In genomic region chr21:42040411-42041180, GRCh38 we compare ENCODE assay signal across 10 cellular contexts. TPM values are rescaled to one million over a fixed set of nuclear protein-coding genes. Genes with fewer than 3 reads are reported as not detected.
DNase-seq lines count a peak whose midpoint lies in the region; ATAC-seq and TF ChIP-seq lines count a peak whose summit lies in the region.
"Had no signal": no experiment of that assay in that cellular context is flagged by ENCODE, and none has a peak within 500 bp of the region (broad histone marks: within the 10 kb centered on the region; RNA-seq: fewer than 3 reads in every experiment).

No MANE protein-coding gene starts in this region.

- no peaks in the 10 kb centered on the region for H3K36me3 Mint-ChIP-seq in T-helper 17 cell (ENCODE audit: low read depth)
- H3K36me3 Mint-ChIP-seq: activated naive CD8-positive, alpha-beta T cell treated with anti-CD3 and anti-CD28 coated beads, Interleukin-2, amount 10 ng/mL, durations not matched to agents 7 days and 5 days; naive thymus-derived CD8-positive, alpha-beta T cell had no signal

- H3K27me3 Mint-ChIP-seq in T-helper 17 cell, result no peaks in the 10 kb centered on the region
- H3K27me3 Mint-ChIP-seq: naive thymus-derived CD8-positive, alpha-beta T cell had no signal

- H3K4me1 Mint-ChIP-seq in T-helper 17 cell, result peaks cover 16% of the 10 kb centered on the region

- peaks cover 0 to 19% (median 10%) of the 10 kb centered on the region in 4 donors for H3K4me1 ChIP-seq in sigmoid colon

- H3K27ac Mint-ChIP-seq in T-helper 17 cell, result peak overlapping the region; percentile 67
- H3K27ac Mint-ChIP-seq: activated naive CD8-positive, alpha-beta T cell treated with anti-CD3 and anti-CD28 coated beads, Interleukin-2, amount 10 ng/mL, durations not matched to agents 7 days and 5 days had no signal

- intact Hi-C loops in sigmoid colon (cut with DNase I), result no loop called here

- no peaks in the 10 kb centered on the region for H3K9me3 ChIP-seq in T-helper 17 cell (ENCODE audit: control insufficient read depth, low read length, poor library complexity, severe bottlenecking)
- H3K9me3 ChIP-seq in sigmoid colon, result no peaks in the 10 kb centered on the region

- 88 to 90% methylated on average over 18 of the region's 18 CpGs for WGBS in sigmoid colon, 2 donors

- TF ChIP-seq CTCF in foreskin fibroblast (IDR thresholded peaks at IDR 0.05; ENCODE audit: low read depth, low read length) (no peak), sigmoid colon (IDR thresholded peaks at IDR 0.05) (no peak)

- H3K36me3 ChIP-seq in sigmoid colon, result no peaks in the 10 kb centered on the region

- H3K4me3 Mint-ChIP-seq in T-helper 17 cell, result no peak overlapping the region
- H3K4me3 Mint-ChIP-seq: activated naive CD8-positive, alpha-beta T cell treated with anti-CD3 and anti-CD28 coated beads, Interleukin-2, amount 10 ng/mL, durations not matched to agents 7 days and 5 days; naive thymus-derived CD8-positive, alpha-beta T cell had no signal

- no peaks in the 10 kb centered on the region for H3K27me3 ChIP-seq in sigmoid colon

- ATAC-seq in T-helper 17 cell (no peak), GM18909 (IDR thresholded peaks at IDR 0.05; ENCODE audit: poor library complexity, unreplicated experiment) (no peak), HG02870 (IDR thresholded peaks at IDR 0.05; ENCODE audit: unreplicated experiment) (no peak)
- ATAC-seq: naive thymus-derived CD8-positive, alpha-beta T cell had no signal

- no peak for TF ChIP-seq EP300 in sigmoid colon (IDR thresholded peaks at IDR 0.05)

- H3K4me3 ChIP-seq in foreskin fibroblast (ENCODE audit: low read depth in 1 of 2, low read length in 2 of 2) (no peak overlapping the region), sigmoid colon (no peak overlapping the region)

- DNase-seq in Daoy (ENCODE audit: low read depth), result peak; percentile 99
- DNase-seq in T-helper 17 cell, result no peak
- DNase-seq in foreskin fibroblast, result peak; percentile 99
- DNase-seq in sigmoid colon, result peak; percentile 74
- DNase-seq in hippocampal formation (lab: John Stamatoyannopoulos, UW), result no peak
- no peak for DNase-seq in stimulated activated CD4-positive, alpha-beta T cell treated with anti-CD3 and anti-CD28 coated beads, Interleukin-4, amount 100 ng/mL, for 1 hour
- DNase-seq: activated naive CD8-positive, alpha-beta T cell treated with anti-CD3 and anti-CD28 coated beads, Interleukin-2, amount 10 ng/mL, durations not matched to agents 7 days and 5 days had no signal

- TF ChIP-seq POLR2A in sigmoid colon (IDR thresholded peaks at IDR 0.05), result no peak

- peak overlapping the region in 2 of 4 donors; percentile 21 to 73 for H3K27ac ChIP-seq in sigmoid colon

RNA-seq across cellular contexts. Expression of gene ZBTB21, which starts 30.4 kb away (rescaled TPM):
- 16.9 and 17.7 TPM in 2 replicates for total RNA-seq in Daoy (2014; rRNA removed; shearing (Covaris generic))
- total RNA-seq in T-helper 17 cell (100 to 1,000 TPM; 110 to 118 TPM), sigmoid colon (10 to 100 TPM in 1 of 4 donors, 1 to 10 TPM in 3; 6.9 to 14.7 (median 7.7) TPM)
- 1 to 10 TPM; 1.8 to 2.9 (median 2.8) TPM for polyA plus RNA-seq in sigmoid colon

RNA-seq across cellular contexts. Expression of gene UMODL1, which starts 30.5 kb away (rescaled TPM):
- total RNA-seq in Daoy (2014; rRNA removed; shearing (Covaris generic)), result 0.24 and 0.80 TPM in 2 replicates
- total RNA-seq in T-helper 17 cell (under 1 TPM; 0.23 to 0.99 TPM), sigmoid colon (not detected)
- polyA plus RNA-seq in sigmoid colon, result under 1 TPM in 2 of 3 donors, not detected in 1; 0.13 to 0.23 TPM

Comparison
In these comparisons a context has a peak if more than half of its experiments do, and no peak if none do; other contexts are left out.
1. DNase-seq: peak in Daoy (single experiment), foreskin fibroblast (2 of 2) and sigmoid colon (single experiment); none in T-helper 17 cell (0 of 3), hippocampal formation (0 of 2) and stimulated activated CD4-positive, alpha-beta T cell treated with anti-CD3 and anti-CD28 coated beads, Interleukin-4, amount 100 ng/mL, for 1 hour (single experiment).